Comparison of ENCODE assay signal across 8 cellular contexts in genomic region chr17:58520843-58521430, GRCh38. TPM values are rescaled to one million over a fixed set of nuclear protein-coding genes. Genes with fewer than 3 reads are reported as not detected.
DNase-seq lines count a peak whose midpoint lies in the region; ATAC-seq and TF ChIP-seq lines count a peak whose summit lies in the region.

No MANE protein-coding gene starts in this region.

- H3K27me3 Mint-ChIP-seq in type B pancreatic cell = peaks cover 15% of the 10 kb centered on the region

- no peak overlapping the region for H3K4me3 ChIP-seq in cardiac muscle cell
- no peak overlapping the region for H3K4me3 ChIP-seq in right atrium auricular region
- peak overlapping the region; percentile 91 for H3K4me3 ChIP-seq in OCI-LY3 (ENCODE audit: low read length)

- H3K9me3 ChIP-seq in cardiac muscle cell (ENCODE audit: low read depth) (no peaks in the 10 kb centered on the region), right atrium auricular region (no peaks in the 10 kb centered on the region), OCI-LY3 (ENCODE audit: insufficient read depth, low read length) (no peaks in the 10 kb centered on the region)

- no peaks in the 10 kb centered on the region for H3K27me3 ChIP-seq in cardiac muscle cell
- no peaks in the 10 kb centered on the region for H3K27me3 ChIP-seq in right atrium auricular region
- H3K27me3 ChIP-seq in OCI-LY3 (ENCODE audit: low read depth, low read length) = no peaks in the 10 kb centered on the region

- H3K36me3 ChIP-seq in cardiac muscle cell = no peaks in the 10 kb centered on the region
- H3K36me3 ChIP-seq in right atrium auricular region = no peaks in the 10 kb centered on the region
- no peaks in the 10 kb centered on the region for H3K36me3 ChIP-seq in OCI-LY3 (replicated peaks; ENCODE audit: low read depth, low read length)

- H3K9me3 Mint-ChIP-seq in type B pancreatic cell = no peaks in the 10 kb centered on the region

- H2AFZ ChIP-seq in OCI-LY3 (ENCODE audit: low read depth, low read length) = 0 out of 2 replicates have a peak overlapping the region, but pooled peaks have one; percentile 47

- H3K9ac ChIP-seq in OCI-LY3 (ENCODE audit: low read length) = peak overlapping the region; percentile 43

- ATAC-seq in HG03175 (IDR thresholded peaks at IDR 0.05; ENCODE audit: unreplicated experiment) = no peak
- ATAC-seq in GM18520 (IDR thresholded peaks at IDR 0.05; ENCODE audit: unreplicated experiment) = no peak

- H3K79me2 ChIP-seq in OCI-LY3 (ENCODE audit: low read length) = peaks cover 8% of the 10 kb centered on the region

- DNase-seq in cardiac muscle cell (ENCODE audit: low read depth in 1 of 2, low spot score in 1 of 2) (peak; percentile 43 to 52), right atrium auricular region (ENCODE audit: low spot score) (no peak), erythroblast (lab: John Stamatoyannopoulos, UW) (peak; percentile 35 to 48), type B pancreatic cell (ENCODE audit: extremely low spot score, unreplicated experiment) (no peak), AG08395 (ENCODE audit: low spot score) (no peak)

- peaks cover 20% of the 10 kb centered on the region for H3K4me1 Mint-ChIP-seq in type B pancreatic cell (ENCODE audit: unreplicated experiment)

- no peaks in the 10 kb centered on the region for H3K36me3 Mint-ChIP-seq in type B pancreatic cell

- peak; percentile 50 for TF ChIP-seq CTCF in cardiac muscle cell (IDR thresholded peaks at IDR 0.05; ENCODE audit: low read depth, low read length)
- peak in 1 of 2 donors; percentile 37 for TF ChIP-seq CTCF in right atrium auricular region (IDR thresholded peaks at IDR 0.05)
- peak; percentile 33 for TF ChIP-seq CTCF in OCI-LY3 (IDR thresholded peaks at IDR 0.05; ENCODE audit: low read depth, low read length)
- peak; percentile 70 for TF ChIP-seq CTCF in type B pancreatic cell (conservative IDR thresholded peaks at IDR 0.05)

- peak overlapping the region; percentile 99 for H3K4me2 ChIP-seq in OCI-LY3 (ENCODE audit: low read length)

- no peak for TF ChIP-seq POLR2A in erythroblast (IDR thresholded peaks at IDR 0.05; ENCODE audit: low read length)

- peaks cover 9% of the 10 kb centered on the region for H3K4me1 ChIP-seq in cardiac muscle cell (ENCODE audit: low read depth)
- H3K4me1 ChIP-seq in right atrium auricular region = peaks cover 0 to 47% of the 10 kb centered on the region in 2 donors
- peaks cover 20% of the 10 kb centered on the region for H3K4me1 ChIP-seq in OCI-LY3 (ENCODE audit: low read length)

- H3K4me3 Mint-ChIP-seq in type B pancreatic cell = peak overlapping the region; percentile 54

- no peaks in the 10 kb centered on the region for H4K20me1 ChIP-seq in OCI-LY3 (ENCODE audit: insufficient read depth, low read length)

- peak overlapping the region; percentile 69 for H3K27ac Mint-ChIP-seq in type B pancreatic cell

- no peak overlapping the region for H3K27ac ChIP-seq in cardiac muscle cell
- H3K27ac ChIP-seq in right atrium auricular region = no peak overlapping the region
- H3K27ac ChIP-seq in OCI-LY3 (ENCODE audit: low read length) = no peak overlapping the region

RNA-seq across cellular contexts. Expression of gene MTMR4, which starts 6.5 kb away (rescaled TPM):
- total RNA-seq in cardiac muscle cell (29.9 and 47.7 TPM in 2 replicates), right atrium auricular region (10 to 100 TPM; 13.9 TPM), type B pancreatic cell (ENCODE audit: low replicate concordance) (62.2 and 76.5 TPM in 2 replicates)
- polyA plus RNA-seq in cardiac muscle cell = 26.0 and 30.4 TPM in 2 replicates

RNA-seq across cellular contexts. Expression of gene HSF5, which starts 32.7 kb away (rescaled TPM):
- 0.03 and 0.07 TPM in 2 replicates for total RNA-seq in cardiac muscle cell
- not detected in 2 replicates for polyA plus RNA-seq in cardiac muscle cell
- under 1 TPM in 1 of 2 donors, not detected in 1; 0.08 TPM for total RNA-seq in right atrium auricular region
- 0.10 TPM in 1 of 2 replicates, not detected in the other for total RNA-seq in type B pancreatic cell (ENCODE audit: low replicate concordance)

Comparison
In these comparisons a context has a peak if more than half of its experiments do, and no peak if none do; other contexts are left out.
1. DNase-seq: peak in cardiac muscle cell (2 of 2) and erythroblast (2 of 2); none in right atrium auricular region (single experiment), type B pancreatic cell (single experiment) and AG08395 (single experiment).